1 cellular context compared by ENCODE assay signal in genomic region chr5:10563132-10563939, GRCh38.
TF ChIP-seq lines count a peak whose summit lies in the region.

No MANE protein-coding gene starts in this region.

TF ChIP-seq in K562, 482 proteins besides CTCF, POLR2A, EP300 and RAD21 (continued from another document):
- peak; percentile 20; the same call in 1 of the 2 replicates for TF ChIP-seq USF1 (CRISPR knock-in tag; IDR thresholded peaks at IDR 0.05)
- TF ChIP-seq ZEB2 (IDR thresholded peaks at IDR 0.05), result no peak
- TF ChIP-seq USF2 (CRISPR knock-in tag; IDR thresholded peaks at IDR 0.05), result peak; percentile 38
- TF ChIP-seq FIP1L1 (IDR thresholded peaks at IDR 0.05; ENCODE audit: low read depth, low read length, poor library complexity, severe bottlenecking), result peak; percentile 57
- peak; percentile 27 for TF ChIP-seq KDM5B (IDR thresholded peaks at IDR 0.05; ENCODE audit: insufficient replicate concordance, low read depth, low read length)
- peak; percentile 20; the same call in 1 of the 2 replicates for TF ChIP-seq MGA (IDR thresholded peaks at IDR 0.05)
- peak; percentile 30 for TF ChIP-seq PCBP1 (IDR thresholded peaks at IDR 0.05; ENCODE audit: low read depth, low read length, poor library complexity, severe bottlenecking)
- no peak for TF ChIP-seq SMAD3 (CRISPR knock-in tag; conservative IDR thresholded peaks at IDR 0.05)
- peak; percentile 73 for TF ChIP-seq BHLHE40 (IDR thresholded peaks at IDR 0.05; ENCODE audit: low read length)
- peak; percentile 89 for TF ChIP-seq ZNF263 (CRISPR knock-in tag; IDR thresholded peaks at IDR 0.05; ENCODE audit: borderline replicate concordance)
- 0 out of 2 replicates have a peak, but pooled peaks have one; percentile 64 for TF ChIP-seq KAT7 (CRISPR knock-in tag; IDR thresholded peaks at IDR 0.05; ENCODE audit: borderline replicate concordance)
- 0 out of 2 replicates have a peak, but pooled peaks have one; percentile 7 for TF ChIP-seq ZNF830 (CRISPR knock-in tag; IDR thresholded peaks at IDR 0.05)
- no peak for TF ChIP-seq FOS (IDR thresholded peaks at IDR 0.05; ENCODE audit: extremely low read depth, insufficient read length)
- TF ChIP-seq EGR1 (conservative IDR thresholded peaks at IDR 0.05), result 0 out of 2 replicates have a peak, but pooled peaks have one; percentile 4
- no peak for TF ChIP-seq ZNF175 (CRISPR knock-in tag; IDR thresholded peaks at IDR 0.05; ENCODE audit: low read depth)
- TF ChIP-seq ZBTB17 (CRISPR knock-in tag; IDR thresholded peaks at IDR 0.05), result 0 out of 2 replicates have a peak, but pooled peaks have one; percentile 11
- TF ChIP-seq ETV1 (tag; conservative IDR thresholded peaks at IDR 0.05; ENCODE audit: low read depth), result 0 out of 2 replicates have a peak, but pooled peaks have one; percentile 16
- no peak for TF ChIP-seq ATF6 (CRISPR knock-in tag; IDR thresholded peaks at IDR 0.05)
- TF ChIP-seq SAFB (IDR thresholded peaks at IDR 0.05; ENCODE audit: borderline replicate concordance, low read depth, low read length), result 0 out of 2 replicates have a peak, but pooled peaks have one; percentile 44
- TF ChIP-seq PRDM10 (IDR thresholded peaks at IDR 0.05; ENCODE audit: partially characterized antibody), result peak; percentile 82
- TF ChIP-seq ATF1 (CRISPR knock-in tag; IDR thresholded peaks at IDR 0.05), result no peak
- TF ChIP-seq ATF1 (tag; IDR thresholded peaks at IDR 0.05), result no peak
- TF ChIP-seq ZNF395 (CRISPR knock-in tag; IDR thresholded peaks at IDR 0.05), result no peak
- no peak for TF ChIP-seq ZBTB12 (CRISPR knock-in tag; IDR thresholded peaks at IDR 0.05)
- TF ChIP-seq BCL6 (CRISPR knock-in tag; IDR thresholded peaks at IDR 0.05), result no peak
- TF ChIP-seq GTF2B (IDR thresholded peaks at IDR 0.05; ENCODE audit: extremely low read depth, insufficient read length), result no peak
- TF ChIP-seq GTF2E2 (tag; IDR thresholded peaks at IDR 0.05), result no peak
